In the genomic region with DNA sequence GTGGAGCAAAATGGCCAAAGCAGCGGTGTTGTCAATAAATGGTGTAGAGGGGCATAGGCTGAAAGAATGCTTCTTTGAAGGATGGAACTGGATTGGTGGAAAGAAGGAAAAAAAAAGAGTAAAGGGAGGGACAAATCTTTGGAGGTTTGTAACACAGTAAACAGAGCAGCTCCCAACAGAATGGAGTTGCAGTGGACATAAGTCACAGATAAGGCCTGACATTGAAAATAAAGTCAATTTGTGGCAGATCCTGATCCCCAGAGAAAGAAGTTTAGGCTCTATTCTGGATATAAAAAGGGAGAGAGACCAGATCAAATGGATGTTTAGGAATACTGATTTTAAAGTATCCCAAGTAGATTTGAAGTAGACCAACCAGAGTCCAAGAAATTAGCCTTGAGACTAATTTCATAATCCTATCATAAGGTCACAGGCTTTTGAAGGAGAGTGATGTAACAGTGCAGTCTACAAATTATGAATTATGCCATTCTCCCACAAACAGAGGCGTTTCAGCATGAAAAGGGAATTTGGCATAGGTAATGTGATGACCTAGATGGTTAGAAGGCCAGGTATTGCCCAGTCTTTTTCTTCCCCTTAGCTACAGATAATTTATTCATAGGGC, we compare ENCODE assay signal across 18 cellular contexts. TPM values are rescaled to one million over a fixed set of nuclear protein-coding genes. Genes with fewer than 3 reads are reported as not detected.
A peak's percentile ranks its signal among the peaks of the same experiment; 100 is the strongest.
DNase-seq lines count a peak whose midpoint lies in the region; ATAC-seq and TF ChIP-seq lines count a peak whose summit lies in the region.
"Had no signal": no experiment of that assay in that cellular context is flagged by ENCODE, and none has a peak within 500 bp of the region (broad histone marks: within the 10 kb centered on the region; RNA-seq: fewer than 3 reads in every experiment).

No MANE protein-coding gene starts in this region.

- no peaks in the 10 kb centered on the region for H3K79me2 ChIP-seq in neural progenitor cell (ENCODE audit: low read depth)

- H4K20me1 ChIP-seq in neural progenitor cell (ENCODE audit: low read depth): no peaks in the 10 kb centered on the region

- no peak overlapping the region for H3K4me3 Mint-ChIP-seq in neural progenitor cell
- H3K4me3 Mint-ChIP-seq in activated CD4-positive, alpha-beta T cell treated with anti-CD3 and anti-CD28 coated beads, Interleukin-2, amount 10 ng/mL, durations not matched to agents 24 days and 14 days: no peak overlapping the region
- H3K4me3 Mint-ChIP-seq: CD14-positive monocyte; CD8-positive, alpha-beta T cell; HFFc6 had no signal

- DNase-seq in NCI-H69 (lab: John Stamatoyannopoulos, UW) (peak; percentile 45), left lobe of liver (ENCODE audit: low spot score) (no peak), neural progenitor cell (ENCODE audit: low spot score) (no peak), stomach (no peak), AML-193 (lab: John Stamatoyannopoulos, UW) (no peak), retina (no peak)
- DNase-seq in activated CD4-positive, alpha-beta T cell treated with anti-CD3 and anti-CD28 coated beads, Interleukin-2, amount 10 ng/mL, durations not matched to agents 24 days and 14 days: no peak
- DNase-seq: CD8-positive, alpha-beta T cell; COR-L47; DMS153; DMS79 treated with DMSO at 0.1 percent for 48 hours; EL; HCEC 1CT; HFFc6; IMR-90 had no signal

- no peaks in the 10 kb centered on the region for H3K9me3 Mint-ChIP-seq in neural progenitor cell
- no peaks in the 10 kb centered on the region for H3K9me3 Mint-ChIP-seq in activated CD4-positive, alpha-beta T cell treated with anti-CD3 and anti-CD28 coated beads, Interleukin-2, amount 10 ng/mL, durations not matched to agents 24 days and 14 days
- H3K9me3 Mint-ChIP-seq: CD14-positive monocyte; CD8-positive, alpha-beta T cell; HFFc6 had no signal

- intact Hi-C loops in stomach (cut with DNase I; ENCODE audit: low total_unique reads): no loop called here
- intact Hi-C loops in activated CD4-positive, alpha-beta T cell treated with anti-CD3 and anti-CD28 coated beads, Interleukin-2, amount 10 ng/mL, durations not matched to agents 24 days and 14 days (cut with micrococcal nuclease): no loop called here

- no peak for TF ChIP-seq POLR2A in stomach (IDR thresholded peaks at IDR 0.05)

- peak overlapping the region; percentile 69 for H2AFZ ChIP-seq in neural progenitor cell (replicated peaks)

- H3K4me1 ChIP-seq in neural progenitor cell (no peaks in the 10 kb centered on the region), stomach (peaks cover 24 to 78% (median 46%) of the 10 kb centered on the region in 4 donors)

- H3K4me2 ChIP-seq in neural progenitor cell: no peak overlapping the region

- H3K9ac ChIP-seq in neural progenitor cell: no peak overlapping the region

- H3K4me1 Mint-ChIP-seq in neural progenitor cell: no peaks in the 10 kb centered on the region
- no peaks in the 10 kb centered on the region for H3K4me1 Mint-ChIP-seq in activated CD4-positive, alpha-beta T cell treated with anti-CD3 and anti-CD28 coated beads, Interleukin-2, amount 10 ng/mL, durations not matched to agents 24 days and 14 days

- H3F3A ChIP-seq in neural progenitor cell (ENCODE audit: low read depth): no peaks in the 10 kb centered on the region

- H3K27me3 ChIP-seq in neural progenitor cell (no peaks in the 10 kb centered on the region), stomach (no peaks in the 10 kb centered on the region)

- no peak for TF ChIP-seq EP300 in stomach (IDR thresholded peaks at IDR 0.05)

- 58 to 79% (median 60%) methylated on average over 2 of the region's 2 CpGs for WGBS in stomach, 5 donors

- ATAC-seq in left lobe of liver (peak; percentile 4), GM21423 (IDR thresholded peaks at IDR 0.05; ENCODE audit: unreplicated experiment) (no peak)
- ATAC-seq: CD8-positive, alpha-beta T cell had no signal

- peaks cover 2% of the 10 kb centered on the region for H3K27me3 Mint-ChIP-seq in neural progenitor cell (ENCODE audit: insufficient read depth, low read depth)
- peaks cover 10% of the 10 kb centered on the region for H3K27me3 Mint-ChIP-seq in activated CD4-positive, alpha-beta T cell treated with anti-CD3 and anti-CD28 coated beads, Interleukin-2, amount 10 ng/mL, durations not matched to agents 24 days and 14 days

- H3K36me3 ChIP-seq in neural progenitor cell (no peaks in the 10 kb centered on the region), stomach (peaks cover 0 to 6% (median 3%) of the 10 kb centered on the region in 4 donors)

- H3K4me3 ChIP-seq in neural progenitor cell: no peak overlapping the region
- H3K4me3 ChIP-seq in stomach: no peak overlapping the region

- no peaks in the 10 kb centered on the region for H3K36me3 Mint-ChIP-seq in neural progenitor cell
- no peaks in the 10 kb centered on the region for H3K36me3 Mint-ChIP-seq in activated CD4-positive, alpha-beta T cell treated with anti-CD3 and anti-CD28 coated beads, Interleukin-2, amount 10 ng/mL, durations not matched to agents 24 days and 14 days (ENCODE audit: low read depth)
- H3K36me3 Mint-ChIP-seq: CD8-positive, alpha-beta T cell had no signal

- TF ChIP-seq CTCF in neural progenitor cell (IDR thresholded peaks at IDR 0.05) (no peak), stomach (IDR thresholded peaks at IDR 0.05) (no peak)

- no peak overlapping the region for H3K27ac Mint-ChIP-seq in neural progenitor cell
- H3K27ac Mint-ChIP-seq in activated CD4-positive, alpha-beta T cell treated with anti-CD3 and anti-CD28 coated beads, Interleukin-2, amount 10 ng/mL, durations not matched to agents 24 days and 14 days: no peak overlapping the region
- H3K27ac Mint-ChIP-seq: CD14-positive monocyte; CD8-positive, alpha-beta T cell; HFFc6 had no signal

- H3K9me3 ChIP-seq in neural progenitor cell (ENCODE audit: low read depth) (no peaks in the 10 kb centered on the region), stomach (no peaks in the 10 kb centered on the region)

- no peak overlapping the region for H3K27ac ChIP-seq in neural progenitor cell
- H3K27ac ChIP-seq in stomach: peak overlapping the region; percentile 25 to 65 (median 43)

RNA-seq across cellular contexts. Expression of gene ALDH1A1, which starts 8.9 kb away (rescaled TPM):
- total RNA-seq in left lobe of liver (527 TPM), neural progenitor cell (ENCODE audit: low replicate concordance) (not detected in 2 replicates), stomach (100 to 1,000 TPM in 4 of 5 donors, 10 to 100 TPM in 1; 92.1 to 320 (median 187) TPM)
- polyA plus RNA-seq in stomach: 100 to 1,000 TPM; 157 to 423 (median 409) TPM
- total RNA-seq in activated CD4-positive, alpha-beta T cell treated with anti-CD3 and anti-CD28 coated beads, Interleukin-2, amount 10 ng/mL, durations not matched to agents 24 days and 14 days: not detected in 2 replicates
- total RNA-seq: A172; CD8-positive, alpha-beta T cell; IMR-90 had no signal
- polyA plus RNA-seq: IMR-90 had no signal

Comparison
In these comparisons a context has a peak if more than half of its experiments do, and no peak if none do; other contexts are left out.
1. RNA of gene ALDH1A1, which starts 8.9 kb away (total RNA-seq): 527 TPM in left lobe of liver (single experiment) and 92.1 to 320 TPM in stomach; not detected in neural progenitor cell and not detected in activated CD4-positive, alpha-beta T cell treated with anti-CD3 and anti-CD28 coated beads, Interleukin-2, amount 10 ng/mL, durations not matched to agents 24 days and 14 days; every median in the first group is over 10 times any median in the second.